In genomic region chr4:169909479-169909878, GRCh38 we compare ENCODE assay signal across 19 cellular contexts.
DNase-seq lines count a peak whose midpoint lies in the region; ATAC-seq, FAIRE-seq and TF ChIP-seq lines count a peak whose summit lies in the region.
"Had no signal": no experiment of that assay in that cellular context is flagged by ENCODE, and none has a peak within 500 bp of the region (broad histone marks: within the 10 kb centered on the region; RNA-seq: fewer than 3 reads in every experiment).

No MANE protein-coding gene starts in this region.

- H3K4me1 Mint-ChIP-seq in H9, result peaks cover 0 to 8% of the 10 kb centered on the region in 2 experiments; a peak in 2 of 4 replicates
- peaks cover 20% of the 10 kb centered on the region for H3K4me1 Mint-ChIP-seq in WTC11
- no peaks in the 10 kb centered on the region for H3K4me1 Mint-ChIP-seq in neural crest cell
- H3K4me1 Mint-ChIP-seq: CD4-positive, CD25-positive, alpha-beta regulatory T cell had no signal

- no TSS peak for BruUV-seq in HepG2 (replicated peaks; lab: Mats Ljungman, UMichigan)

- no peak overlapping the region for H2BK5ac ChIP-seq in H9 (ENCODE audit: insufficient read length, low read length)

- no peak for TF ChIP-seq POLR2A in HepG2 (IDR thresholded peaks at IDR 0.05; ENCODE audit: insufficient read depth in 1 of 2, low read depth in 2 of 2, low read length in 2 of 2)

- H3K9ac ChIP-seq in H9 (ENCODE audit: extremely low read depth, insufficient read length, low read length), result no peak overlapping the region
- H3K9ac ChIP-seq in HepG2 (ENCODE audit: insufficient read depth, low read depth, low read length), result no peak overlapping the region
- H3K9ac ChIP-seq: BLaER1 treated with 17β-estradiol and CSF1 and Interleukin-3, amounts not matched to agents 10 nM and 100 nM; GM23248 had no signal

- H3K18ac ChIP-seq in H9 (ENCODE audit: insufficient read length, low read depth, low read length), result no peak overlapping the region

- H3K79me1 ChIP-seq in H9 (ENCODE audit: insufficient read depth, low read depth, low read length, poor library complexity, severe bottlenecking), result no peaks in the 10 kb centered on the region

- ATAC-seq in WTC11 (peak; percentile 24; the same call in 1 of the 2 replicates), HepG2 (peak; percentile 50; the same call in 2 of the 3 replicates), lower lobe of right lung (no peak)
- ATAC-seq: GM12878 had no signal

- intact Hi-C loops in HepG2 (cut with micrococcal nuclease; ENCODE audit: unreplicated experiment) (no loop called here), lower lobe of right lung (cut with DNase I) (no loop called here)

- no peaks in the 10 kb centered on the region for H3K23me2 ChIP-seq in H9 (ENCODE audit: insufficient read length, low read depth, low read length, poor library complexity, severe bottlenecking)

- H3K14ac ChIP-seq in H9 (ENCODE audit: insufficient read depth, low read length), result no peak overlapping the region

- H3K27ac ChIP-seq in H9 (ENCODE audit: insufficient read length, low read depth, low read length), result no peak overlapping the region
- no peak overlapping the region for H3K27ac ChIP-seq in HepG2 (ENCODE audit: extremely low read length, insufficient read depth, low read length)
- no peak overlapping the region for H3K27ac ChIP-seq in lower lobe of right lung
- H3K27ac ChIP-seq: BLaER1 treated with 17β-estradiol and CSF1 and Interleukin-3, amounts not matched to agents 10 nM and 100 nM; GM23248 had no signal

- peaks cover 0 to 9% (median 2%) of the 10 kb centered on the region in 3 experiments; a peak in 3 of 7 replicates for H3K36me3 Mint-ChIP-seq in H9 (ENCODE audit: insufficient read depth in 1 of 3, low read depth in 3 of 3)
- H3K36me3 Mint-ChIP-seq in WTC11, result peaks cover 10% of the 10 kb centered on the region
- H3K36me3 Mint-ChIP-seq in neural crest cell (ENCODE audit: low read depth), result no peaks in the 10 kb centered on the region
- H3K36me3 Mint-ChIP-seq: CD4-positive, CD25-positive, alpha-beta regulatory T cell had no signal

- CTCF ChIA-PET in WTC11 (lab: Charles Lee), result no interaction called here
- CTCF ChIA-PET in HepG2 (lab: Yijun Ruan, JAX; ENCODE audit: low intra/inter-chr PET ratio, low total read pairs), result no interaction called here

- H2AFZ ChIP-seq in H9 (ENCODE audit: low read length), result no peak overlapping the region
- H2AFZ ChIP-seq in HepG2 (ENCODE audit: low read length), result no peak overlapping the region
- H2AFZ ChIP-seq: GM23248 had no signal

- H2BK20ac ChIP-seq in H9 (ENCODE audit: low read depth, low read length, poor library complexity, severe bottlenecking), result no peak overlapping the region

- H3K27me3 Mint-ChIP-seq in H9 (ENCODE audit: low read depth) (no peaks in the 10 kb centered on the region), WTC11 (ENCODE audit: low read depth) (no peaks in the 10 kb centered on the region), neural crest cell (ENCODE audit: low read depth) (no peaks in the 10 kb centered on the region)

- POLR2A ChIA-PET in WTC11 (lab: Charles Lee), result no interaction called here
- POLR2A ChIA-PET in HepG2 (lab: Yijun Ruan, JAX), result no interaction called here

- H3K27ac Mint-ChIP-seq in H9 (peak overlapping the region in 2 of 3 experiments; percentile 12 to 13; a peak in 2 of 7 replicates), WTC11 (no peak overlapping the region), neural crest cell (ENCODE audit: unreplicated experiment) (peak overlapping the region; percentile 85)
- H3K27ac Mint-ChIP-seq: CD4-positive, CD25-positive, alpha-beta regulatory T cell had no signal

- H4K20me1 ChIP-seq in H9 (ENCODE audit: control insufficient read depth, insufficient read depth, insufficient read length) (no peaks in the 10 kb centered on the region), HepG2 (ENCODE audit: insufficient read depth, low read length) (no peaks in the 10 kb centered on the region)
- H4K20me1 ChIP-seq: BLaER1 treated with 17β-estradiol and CSF1 and Interleukin-3, amounts not matched to agents 10 nM and 100 nM had no signal

- DNase-seq in H9, result no peak
- no peak for DNase-seq in WTC11 (ENCODE audit: low spot score)
- no peak for DNase-seq in HepG2 (ENCODE audit: low spot score)
- no peak for DNase-seq in neural crest cell (ENCODE audit: low read depth, low spot score)
- no peak for DNase-seq in anterior cingulate cortex (lab: John Stamatoyannopoulos, UW)
- DNase-seq in NCI-H2171 treated with DMSO at 0.1 percent for 48 hours (lab: John Stamatoyannopoulos, UW), result no peak
- no peak for DNase-seq in activated naive CD4-positive, alpha-beta T cell treated with anti-CD3 and anti-CD28 coated beads, Interleukin-2, amount 50 U/mL, for 16 hours
- DNase-seq in lower lobe of right lung, result no peak
- DNase-seq: 8988T; ACHN; Calu3; CD4-positive, CD25-positive, alpha-beta regulatory T cell; DMS 273 treated with DMSO at 0.1 percent for 48 hours; GM23248 had no signal

- no peak overlapping the region for H3T11ph ChIP-seq in H9 (ENCODE audit: low read length)

- TF ChIP-seq EP300 in HepG2 (IDR thresholded peaks at IDR 0.05; ENCODE audit: low read depth in 2 of 2, low read length in 2 of 2) (no peak), HepG2 (CRISPR knock-in tag; IDR thresholded peaks at IDR 0.05; ENCODE audit: borderline replicate concordance) (no peak)

- whole genome bisulfite sequencing in H9 (ENCODE audit: extremely low coverage, insufficient read length, low lambda C conversion rate), result no CpG with 5 or more reads among the region's 9 CpGs
- WGBS in HepG2 (ENCODE audit: low lambda C conversion rate), result 16% methylated on average over 9 of the region's 9 CpGs

- no peak overlapping the region for H2BK120ac ChIP-seq in H9 (ENCODE audit: low read depth, low read length, poor library complexity, severe bottlenecking)

- H2BK12ac ChIP-seq in H9 (ENCODE audit: insufficient read length, low read depth, low read length), result no peak overlapping the region

- H3K9me3 ChIP-seq in H9 (ENCODE audit: control insufficient read depth, low read depth, low read length) (no peaks in the 10 kb centered on the region), HepG2 (ENCODE audit: low read length) (no peaks in the 10 kb centered on the region), lower lobe of right lung (no peaks in the 10 kb centered on the region)
- H3K9me3 ChIP-seq: HAP-1 had no signal

- in situ Hi-C loops in HepG2 (cut with HindIII; ENCODE audit: extremely low pct_ligation_motif_present, low pct_unique_long_range_greater_than_20kb), result no loop called here

- no peak overlapping the region for H4K8ac ChIP-seq in H9 (replicated peaks; ENCODE audit: insufficient read length, low read depth, low read length)

- TF ChIP-seq RAD21 in HepG2 (CRISPR knock-in tag; IDR thresholded peaks at IDR 0.05), result no peak

- H3K4me3 ChIP-seq in HepG2 (replicated peaks in 1 of 3; ENCODE audit: insufficient read depth in 1 of 3, low read depth in 2 of 3, low read length in 3 of 3) (no peak overlapping the region), lower lobe of right lung (no peak overlapping the region)
- H3K4me3 ChIP-seq: BLaER1 treated with 17β-estradiol and CSF1 and Interleukin-3, amounts not matched to agents 10 nM and 100 nM; GM12878; GM23248; HAP-1 had no signal

- no peak overlapping the region for H4K91ac ChIP-seq in H9 (ENCODE audit: insufficient read length, low read depth, low read length)

- H3K56ac ChIP-seq in H9 (ENCODE audit: insufficient read length, low read depth, low read length), result no peak overlapping the region

- no peak overlapping the region for H2AK5ac ChIP-seq in H9 (ENCODE audit: insufficient read length, low read length)

- no peaks in the 10 kb centered on the region for H3K27me3 ChIP-seq in H9 (ENCODE audit: insufficient read depth, low read length)
- no peaks in the 10 kb centered on the region; a peak in 1 of 5 replicates for H3K27me3 ChIP-seq in HepG2 (ENCODE audit: control insufficient read depth in 1 of 2, insufficient read depth in 2 of 2, low read length in 2 of 2)
- no peaks in the 10 kb centered on the region for H3K27me3 ChIP-seq in lower lobe of right lung (ENCODE audit: low read depth)
- H3K27me3 ChIP-seq: BLaER1 treated with 17β-estradiol and CSF1 and Interleukin-3, amounts not matched to agents 10 nM and 100 nM had no signal

- TF ChIP-seq CTCF in H9 (conservative IDR thresholded peaks at IDR 0.05) (no peak), WTC11 (IDR thresholded peaks at IDR 0.05) (no peak), HepG2 (CRISPR knock-in tag; IDR thresholded peaks at IDR 0.05) (no peak), neural crest cell (conservative IDR thresholded peaks at IDR 0.05) (no peak), lower lobe of right lung (IDR thresholded peaks at IDR 0.05) (no peak)

- no peaks in the 10 kb centered on the region; the same call in 1 of the 2 replicates for H3K4me1 ChIP-seq in H9 (ENCODE audit: insufficient read depth, low read length)
- peaks cover 8% of the 10 kb centered on the region for H3K4me1 ChIP-seq in HepG2 (ENCODE audit: insufficient read depth, low read length)
- H3K4me1 ChIP-seq in lower lobe of right lung, result no peaks in the 10 kb centered on the region
- H3K4me1 ChIP-seq: BLaER1 treated with 17β-estradiol and CSF1 and Interleukin-3, amounts not matched to agents 10 nM and 100 nM had no signal

- peaks cover 5 to 7% of the 10 kb centered on the region in 2 experiments; a peak in 3 of 5 replicates for H3K9me3 Mint-ChIP-seq in H9
- peaks cover 15% of the 10 kb centered on the region for H3K9me3 Mint-ChIP-seq in WTC11
- peaks cover 2% of the 10 kb centered on the region for H3K9me3 Mint-ChIP-seq in neural crest cell

- H2BK15ac ChIP-seq in H9 (ENCODE audit: low read depth, low read length), result no peak overlapping the region

- H3K23ac ChIP-seq in H9 (ENCODE audit: insufficient read length, low read depth, low read length), result no peak overlapping the region

- FAIRE-seq in HepG2 (lab: Jason Lieb, UNC), result no peak
- FAIRE-seq: GM12878, GM18507, HTR-8/SVneo had no signal

- H3K36me3 ChIP-seq in HepG2 (replicated peaks in 1 of 2; ENCODE audit: control insufficient read depth in 1 of 2, insufficient read depth in 2 of 2, low read length in 2 of 2) (no peaks in the 10 kb centered on the region), lower lobe of right lung (no peaks in the 10 kb centered on the region)
- H3K36me3 ChIP-seq: BLaER1 treated with 17β-estradiol and CSF1 and Interleukin-3, amounts not matched to agents 10 nM and 100 nM; HAP-1 had no signal

- H4K5ac ChIP-seq in H9 (ENCODE audit: insufficient read length, low read depth, low read length), result no peak overlapping the region

- no peak overlapping the region for H3K4ac ChIP-seq in H9 (ENCODE audit: low read depth, low read length)

- H3K4me3 Mint-ChIP-seq in H9 (no peak overlapping the region), WTC11 (no peak overlapping the region), neural crest cell (no peak overlapping the region)
- H3K4me3 Mint-ChIP-seq: CD4-positive, CD25-positive, alpha-beta regulatory T cell had no signal

- H3K79me2 ChIP-seq in H9 (ENCODE audit: insufficient read depth, low read length) (no peaks in the 10 kb centered on the region), HepG2 (ENCODE audit: insufficient read depth, low read length) (no peaks in the 10 kb centered on the region)

- no peak overlapping the region for H3K4me2 ChIP-seq in H9 (ENCODE audit: insufficient read depth, insufficient read length, low read length)
- peak overlapping the region; percentile 51; the same call in 1 of the 2 replicates for H3K4me2 ChIP-seq in HepG2 (ENCODE audit: low read depth, low read length)
- H3K4me2 ChIP-seq: BLaER1 treated with 17β-estradiol and CSF1 and Interleukin-3, amounts not matched to agents 10 nM and 100 nM had no signal

TF ChIP-seq in HepG2, 621 proteins besides CTCF, POLR2A, EP300 and RAD21 (continues in another document):
- no peak for TF ChIP-seq ZNF343 (CRISPR knock-in tag; IDR thresholded peaks at IDR 0.05)

Comparison
In these comparisons a context has a peak if more than half of its experiments do, and no peak if none do; other contexts are left out.
1. ATAC-seq: peak in WTC11 (single experiment) and HepG2 (single experiment); none in lower lobe of right lung (0 of 2).